Comparison of ENCODE assay signal across 1 cellular context in genomic region chr20:63657260-63657936, GRCh38.
TF ChIP-seq lines count a peak whose summit lies in the region.

No MANE protein-coding gene starts in this region.

TF ChIP-seq in K562, 482 proteins besides CTCF, POLR2A, EP300 and RAD21 (continued from another document):
- TF ChIP-seq ZNF592 (IDR thresholded peaks at IDR 0.05): peak; percentile 62; the same call in 1 of the 2 replicates
- TF ChIP-seq NFIC (IDR thresholded peaks at IDR 0.05): peak; percentile 2; the same call in 1 of the 2 replicates
- TF ChIP-seq MTF1 (CRISPR knock-in tag; IDR thresholded peaks at IDR 0.05; ENCODE audit: borderline replicate concordance): no peak
- no peak for TF ChIP-seq SLC30A9 (CRISPR knock-in tag; IDR thresholded peaks at IDR 0.05)
- no peak for TF ChIP-seq ATF6 (CRISPR knock-in tag; IDR thresholded peaks at IDR 0.05)
